11 cellular contexts compared by ENCODE assay signal in the genomic region with DNA sequence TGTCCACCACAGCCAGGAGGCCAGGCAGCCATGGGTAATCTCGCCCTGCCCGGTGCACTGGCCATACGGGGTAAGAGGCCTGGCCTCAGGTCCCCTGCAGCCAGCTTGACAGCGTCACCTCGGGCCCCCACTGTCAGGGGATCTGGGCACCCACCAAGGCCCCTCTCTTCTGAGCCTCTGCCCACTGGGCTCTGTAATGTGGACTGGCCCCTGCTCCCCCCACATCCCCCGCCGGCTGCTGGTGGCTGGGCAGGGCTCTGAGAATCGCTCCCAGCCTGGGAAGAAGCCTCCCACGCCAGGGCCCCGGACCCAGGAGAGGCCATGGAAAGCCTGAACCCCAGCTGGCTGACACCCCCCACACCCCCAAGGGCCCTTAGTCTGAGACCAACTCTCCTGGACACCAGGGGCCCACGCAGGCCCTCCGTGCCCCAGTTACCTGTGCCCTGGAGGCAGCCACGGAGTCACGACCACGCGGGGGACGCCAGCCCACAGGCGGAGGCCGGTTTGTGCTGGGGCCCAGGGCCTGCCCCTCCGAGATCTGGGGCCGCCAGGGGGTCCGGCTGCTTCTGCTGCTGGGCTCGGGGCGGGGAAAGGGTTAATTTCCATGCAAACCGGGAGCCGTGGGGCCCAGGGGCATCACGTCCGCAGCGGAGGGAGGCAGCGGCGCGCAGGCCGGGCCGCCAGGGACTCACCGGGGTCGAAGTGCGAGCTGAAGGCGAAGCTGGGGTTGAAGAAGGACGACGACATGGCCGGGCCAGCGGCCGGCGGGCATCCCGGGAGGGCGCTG. TPM values are rescaled to one million over a fixed set of nuclear protein-coding genes. Genes with fewer than 3 reads are reported as not detected.
DNase-seq lines count a peak whose midpoint lies in the region; ATAC-seq and FAIRE-seq lines count a peak whose summit lies in the region.
"Had no signal": no experiment of that assay in that cellular context is flagged by ENCODE, and none has a peak within 500 bp of the region (broad histone marks: within the 10 kb centered on the region; RNA-seq: fewer than 3 reads in every experiment).

A gene (plus strand): TSS at position 262 of the 787 bp plus-strand sequence. CDS start 15,720 bp downstream, outside the sequence.

- peaks cover 1 to 5% (median 4%) of the 10 kb centered on the region in 3 donors for H3K4me1 Mint-ChIP-seq in naive B cell

- ATAC-seq in Right ventricle myocardium superior (ENCODE audit: poor library complexity) (peak; percentile 16), Right ventricle myocardium inferior (no peak), naive B cell (ENCODE audit: low read depth in 2 of 2) (peak in 1 of 2 donors; percentile 16), GM18870 (IDR thresholded peaks at IDR 0.05; ENCODE audit: unreplicated experiment) (no peak)

- peak within 1 kb of the TSS in 7 of 8 donors; percentile 29 to 72 (median 51) for H3K4me3 Mint-ChIP-seq in naive B cell

- H3K27me3 Mint-ChIP-seq in naive B cell, result peaks cover 9 to 61% (median 41%) of the 10 kb centered on the region in 3 donors

- no peaks in the 10 kb centered on the region for H3K9me3 Mint-ChIP-seq in naive B cell

- H3K36me3 Mint-ChIP-seq in naive B cell, result peaks cover 0 to 7% of the 10 kb centered on the region in 2 donors

- no peaks in the 10 kb centered on the region for H3K36me3 ChIP-seq in effector memory CD4-positive, alpha-beta T cell (ENCODE audit: control insufficient read depth, insufficient read depth, low read length)

- peak; percentile 50 for FAIRE-seq in urothelium cell line (lab: Jason Lieb, UNC)

- intact Hi-C loops in Right ventricle myocardium superior (cut with DNase I), result no loop called here
- intact Hi-C loops in Right ventricle myocardium inferior (cut with DNase I), result no loop called here

- H3K27ac ChIP-seq in effector memory CD4-positive, alpha-beta T cell (ENCODE audit: insufficient read depth, low read length, poor library complexity, severe bottlenecking), result no peak within 1 kb of the TSS

- DNase-seq in Right ventricle myocardium superior, result no peak
- no peak for DNase-seq in Right ventricle myocardium inferior (ENCODE audit: missing footprints)
- no peak for DNase-seq in effector memory CD4-positive, alpha-beta T cell
- DNase-seq in naive B cell, result no peak
- peak; percentile 55 for DNase-seq in urothelium cell line (ENCODE audit: low spot score)
- DNase-seq in islet precursor cell, result no peak
- no peak for DNase-seq in stimulated activated CD4-positive, alpha-beta T cell treated with anti-CD3 and anti-CD28 coated beads, Interleukin-1b, Interleukin-23, amount 100 ng/mL, for 48 hours
- DNase-seq: DMS153; stimulated activated CD8-positive, alpha-beta memory T cell treated with anti-CD3 and anti-CD28 coated beads, Interleukin-4, amount 100 ng/mL, for 48 hours had no signal

- H3K4me1 ChIP-seq in effector memory CD4-positive, alpha-beta T cell (ENCODE audit: control insufficient read depth, insufficient read depth, low read length, poor library complexity, severe bottlenecking), result peaks cover 6% of the 10 kb centered on the region

- H3K9me3 ChIP-seq in effector memory CD4-positive, alpha-beta T cell (ENCODE audit: control insufficient read depth, low read length), result no peaks in the 10 kb centered on the region

- peaks cover 15% of the 10 kb centered on the region for H3K27me3 ChIP-seq in effector memory CD4-positive, alpha-beta T cell (replicated peaks; ENCODE audit: control insufficient read depth, insufficient read depth, low read length, poor library complexity, severe bottlenecking)

- peak within 1 kb of the TSS; percentile 25 for H3K4me3 ChIP-seq in effector memory CD4-positive, alpha-beta T cell (ENCODE audit: insufficient read depth, low read depth, low read length, poor library complexity, severe bottlenecking)

- H3K27ac Mint-ChIP-seq in naive B cell, result no peak within 1 kb of the TSS

RNA-seq across cellular contexts. Expression of the gene that starts here (rescaled TPM):
- not detected for total RNA-seq in Right ventricle myocardium superior
- not detected for total RNA-seq in Right ventricle myocardium inferior
- not detected for polyA plus RNA-seq in naive B cell (ENCODE audit: low read depth in 6 of 6)
- total RNA-seq: T-helper 2 cell treated with Interferon-gamma antibody and Interleukin-4, amounts not matched to agents 100 ng/mL and 5 ng/mL, for 36 hours had no signal

Comparison
In these comparisons a context has a peak if more than half of its experiments do, and no peak if none do; other contexts are left out.
1. Peak in ATAC-seq in Right ventricle myocardium superior; RNA of the gene not detected or under 1 TPM.